33 cellular contexts compared by ENCODE assay signal in genomic region chr17:33196883-33197282, GRCh38.
A peak's percentile ranks its signal among the peaks of the same experiment; 100 is the strongest.
DNase-seq lines count a peak whose midpoint lies in the region; ATAC-seq, FAIRE-seq and TF ChIP-seq lines count a peak whose summit lies in the region.
"Had no signal": no experiment of that assay in that cellular context is flagged by ENCODE, and none has a peak within 500 bp of the region (broad histone marks: within the 10 kb centered on the region; RNA-seq: fewer than 3 reads in every experiment).

No MANE protein-coding gene starts in this region.

- H3K4me3 ChIP-seq in K562 = no peak overlapping the region
- H3K4me3 ChIP-seq: A549; BLaER1; BLaER1 treated with 17β-estradiol and CSF1 and Interleukin-3, amounts not matched to agents 10 nM and 100 nM had no signal

- no peak for TF ChIP-seq RAD21 in K562 (CRISPR knock-in tag; conservative IDR thresholded peaks at IDR 0.05 in 1 of 2, IDR thresholded peaks at IDR 0.05 in 1 of 2)

- no CpG with 5 or more reads among the region's 2 CpGs for WGBS in H9 (ENCODE audit: extremely low coverage, insufficient read length, low lambda C conversion rate)
- WGBS in K562 (ENCODE audit: insufficient coverage, low coverage, missing lambda C conversion rate) = 0% methylated on average over 2 of the region's 2 CpGs

- H3K4ac ChIP-seq in H9 (ENCODE audit: low read depth, low read length) = no peak overlapping the region

- H2BK120ac ChIP-seq in H9 (ENCODE audit: low read depth, low read length, poor library complexity, severe bottlenecking) = no peak overlapping the region

- H3K4me1 Mint-ChIP-seq in H9 = peaks cover 18 to 23% of the 10 kb centered on the region in 2 experiments
- H3K4me1 Mint-ChIP-seq: B cell; CD14-positive monocyte; CD4-positive, alpha-beta memory T cell; CD4-positive, CD25-positive, alpha-beta regulatory T cell; CD8-positive, alpha-beta memory T cell had no signal

- H2AK5ac ChIP-seq in H9 (ENCODE audit: insufficient read length, low read length) = no peak overlapping the region

- BruUV-seq in K562 (replicated peaks; lab: Mats Ljungman, UMichigan) = no TSS peak

- no peaks in the 10 kb centered on the region for H3K79me1 ChIP-seq in H9 (ENCODE audit: insufficient read depth, low read depth, low read length, poor library complexity, severe bottlenecking)

- H2BK5ac ChIP-seq in H9 (ENCODE audit: insufficient read length, low read length) = no peak overlapping the region

- no peak overlapping the region for H3K18ac ChIP-seq in H9 (ENCODE audit: insufficient read length, low read depth, low read length)

- H3K79me2 ChIP-seq in H9 (ENCODE audit: insufficient read depth, low read length) = no peaks in the 10 kb centered on the region
- H3K79me2 ChIP-seq in K562 (ENCODE audit: control insufficient read depth, insufficient read depth, low read length) = no peaks in the 10 kb centered on the region

- H3K23me2 ChIP-seq in H9 (ENCODE audit: insufficient read length, low read depth, low read length, poor library complexity, severe bottlenecking) = no peaks in the 10 kb centered on the region

- H3K36me3 Mint-ChIP-seq in H9 (ENCODE audit: insufficient read depth in 1 of 3, low read depth in 3 of 3) = no peaks in the 10 kb centered on the region
- H3K36me3 Mint-ChIP-seq: CD14-positive monocyte; CD4-positive, alpha-beta memory T cell; CD4-positive, CD25-positive, alpha-beta regulatory T cell; CD8-positive, alpha-beta memory T cell; CD8-positive, alpha-beta T cell had no signal

- in situ Hi-C loops in K562 (cut with MboI) = no loop called here

- no peak overlapping the region for H3K56ac ChIP-seq in H9 (ENCODE audit: insufficient read length, low read depth, low read length)

- H3K4me2 ChIP-seq in H9 (ENCODE audit: insufficient read depth, insufficient read length, low read length) = no peak overlapping the region
- no peak overlapping the region for H3K4me2 ChIP-seq in K562 (ENCODE audit: insufficient read depth, low read length)
- H3K4me2 ChIP-seq: A549; BLaER1; BLaER1 treated with 17β-estradiol and CSF1 and Interleukin-3, amounts not matched to agents 10 nM and 100 nM had no signal

- H3K9me1 ChIP-seq in K562 (ENCODE audit: control insufficient read depth, insufficient read depth, low read length) = no peaks in the 10 kb centered on the region

- H3K27ac ChIP-seq in H9 (ENCODE audit: insufficient read length, low read depth, low read length) = no peak overlapping the region
- no peak overlapping the region for H3K27ac ChIP-seq in K562 (ENCODE audit: extremely low read depth, low read depth, low read length)
- H3K27ac ChIP-seq: 22Rv1; A549; BLaER1; BLaER1 treated with 17β-estradiol and CSF1 and Interleukin-3, amounts not matched to agents 10 nM and 100 nM; C4-2B had no signal

- POLR2A ChIA-PET in K562 (lab: Yijun Ruan, JAX) = no interaction called here

- H4K5ac ChIP-seq in H9 (ENCODE audit: insufficient read length, low read depth, low read length) = no peak overlapping the region

- H2BK20ac ChIP-seq in H9 (ENCODE audit: low read depth, low read length, poor library complexity, severe bottlenecking) = no peak overlapping the region

- H2AFZ ChIP-seq in H9 (ENCODE audit: low read length) (no peak overlapping the region), K562 (ENCODE audit: low read depth, low read length) (no peak overlapping the region)

- DNase-seq in H9 = peak; percentile 10
- no peak for DNase-seq in K562 (ENCODE audit: extremely low read depth in 1 of 4, low spot score in 3 of 4)
- DNase-seq in HCEC 1CT = no peak
- DNase-seq: 8988T; ACHN; AML-193; BE2C; C1 segment of cervical spinal cord; Caco-2; Calu3; CD4-positive, alpha-beta memory T cell; CD4-positive, alpha-beta T cell; CD4-positive, CD25-positive, alpha-beta regulatory T cell; CD8-positive, alpha-beta memory T cell; CD8-positive, alpha-beta T cell; COR-L47; DMS 273 treated with DMSO at 0.1 percent for 48 hours; DMS153; DMS53; DMS79; DMS79 treated with DMSO at 0.1 percent for 48 hours; DND-41; EL had no signal

- H3T11ph ChIP-seq in H9 (ENCODE audit: low read length) = no peak overlapping the region

- H2BK15ac ChIP-seq in H9 (ENCODE audit: low read depth, low read length) = no peak overlapping the region

- no peak for FAIRE-seq in K562 (lab: Jason Lieb, UNC)
- FAIRE-seq: A204.1, A549, D721Med had no signal

- H3K23ac ChIP-seq in H9 (ENCODE audit: insufficient read length, low read depth, low read length) = no peak overlapping the region

- no peak overlapping the region for H2BK12ac ChIP-seq in H9 (ENCODE audit: insufficient read length, low read depth, low read length)

- peaks cover 34% of the 10 kb centered on the region for H3K27me3 ChIP-seq in H9 (ENCODE audit: insufficient read depth, low read length)
- peaks cover 0 to 11% of the 10 kb centered on the region in 2 experiments; a peak in 1 of 5 replicates for H3K27me3 ChIP-seq in K562 (ENCODE audit: control insufficient read depth in 2 of 2, insufficient read depth in 2 of 2, low read length in 2 of 2)
- H3K27me3 ChIP-seq: BLaER1; BLaER1 treated with 17β-estradiol and CSF1 and Interleukin-3, amounts not matched to agents 10 nM and 100 nM had no signal

- no peak for TF ChIP-seq EP300 in K562 (IDR thresholded peaks at IDR 0.05; ENCODE audit: low read length)

- H4K8ac ChIP-seq in H9 (replicated peaks; ENCODE audit: insufficient read length, low read depth, low read length) = no peak overlapping the region

- TF ChIP-seq CTCF in H9 (conservative IDR thresholded peaks at IDR 0.05) (no peak), K562 (IDR thresholded peaks at IDR 0.05 in 2 of 3, conservative IDR thresholded peaks at IDR 0.05 in 1 of 3; ENCODE audit: insufficient read depth in 2 of 3, low read depth in 1 of 3, low read length in 3 of 3) (no peak)

- no peak for TF ChIP-seq POLR2A in K562 (conservative IDR thresholded peaks at IDR 0.05)

- CTCF ChIA-PET in K562 (lab: Yijun Ruan, JAX; ENCODE audit: low intra/inter-chr PET ratio) = no interaction called here

- peaks cover 98% of the 10 kb centered on the region for H3K27me3 Mint-ChIP-seq in H9 (ENCODE audit: low read depth)
- H3K27me3 Mint-ChIP-seq: B cell; CD4-positive, CD25-positive, alpha-beta regulatory T cell had no signal

- H4K91ac ChIP-seq in H9 (ENCODE audit: insufficient read length, low read depth, low read length) = no peak overlapping the region

- intact Hi-C loops in K562 (cut with micrococcal nuclease) = no loop called here

- H4K20me1 ChIP-seq in H9 (ENCODE audit: control insufficient read depth, insufficient read depth, insufficient read length) (no peaks in the 10 kb centered on the region), K562 (replicated peaks; ENCODE audit: control insufficient read depth, insufficient read depth, low read length) (no peaks in the 10 kb centered on the region)
- H4K20me1 ChIP-seq: BLaER1; BLaER1 treated with 17β-estradiol and CSF1 and Interleukin-3, amounts not matched to agents 10 nM and 100 nM had no signal

- H3K36me3 ChIP-seq in K562 (ENCODE audit: control insufficient read depth, insufficient read depth, low read length) = no peaks in the 10 kb centered on the region
- H3K36me3 ChIP-seq: BE2C; BLaER1; BLaER1 treated with 17β-estradiol and CSF1 and Interleukin-3, amounts not matched to agents 10 nM and 100 nM had no signal

- ATAC-seq in K562 = no peak
- ATAC-seq in HG03442 (IDR thresholded peaks at IDR 0.05; ENCODE audit: unreplicated experiment) = no peak
- ATAC-seq: A549; CD8-positive, alpha-beta T cell had no signal

- H3K27ac Mint-ChIP-seq in H9 = no peak overlapping the region
- H3K27ac Mint-ChIP-seq: B cell; CD14-positive monocyte; CD4-positive, alpha-beta memory T cell; CD4-positive, alpha-beta T cell; CD4-positive, CD25-positive, alpha-beta regulatory T cell; CD8-positive, alpha-beta memory T cell; CD8-positive, alpha-beta T cell had no signal

- H3K9me3 Mint-ChIP-seq in H9 = no peaks in the 10 kb centered on the region; a peak in 1 of 5 replicates
- H3K9me3 Mint-ChIP-seq: CD4-positive, alpha-beta T cell; CD8-positive, alpha-beta memory T cell; CD8-positive, alpha-beta T cell had no signal

- H3K4me1 ChIP-seq in H9 (ENCODE audit: insufficient read depth, low read length) = peaks cover 6% of the 10 kb centered on the region; the same call in 1 of the 2 replicates
- no peaks in the 10 kb centered on the region for H3K4me1 ChIP-seq in K562 (replicated peaks in 1 of 2; ENCODE audit: control insufficient read depth in 2 of 2, insufficient read depth in 2 of 2, low read length in 2 of 2)
- H3K4me1 ChIP-seq: BE2C, BLaER1, Caco-2 had no signal

- no peak overlapping the region for H3K14ac ChIP-seq in H9 (ENCODE audit: insufficient read depth, low read length)

- H3K9me3 ChIP-seq in H9 (ENCODE audit: control insufficient read depth, low read depth, low read length) = no peaks in the 10 kb centered on the region
- no peaks in the 10 kb centered on the region for H3K9me3 ChIP-seq in K562 (replicated peaks; ENCODE audit: control insufficient read depth, insufficient read depth, low read depth, low read length)
- H3K9me3 ChIP-seq: A549; BE2C; BLaER1; BLaER1 treated with 17β-estradiol and CSF1 and Interleukin-3, amounts not matched to agents 10 nM and 100 nM; Caco-2 had no signal

- no peak overlapping the region for H3K4me3 Mint-ChIP-seq in H9
- H3K4me3 Mint-ChIP-seq: B cell; CD4-positive, alpha-beta memory T cell; CD4-positive, alpha-beta T cell; CD4-positive, CD25-positive, alpha-beta regulatory T cell; CD8-positive, alpha-beta memory T cell; CD8-positive, alpha-beta T cell had no signal

- no peak overlapping the region for H3K9ac ChIP-seq in H9 (ENCODE audit: extremely low read depth, insufficient read length, low read length)
- H3K9ac ChIP-seq in K562 (ENCODE audit: insufficient read depth in 1 of 2, low read depth in 2 of 2, low read length in 2 of 2) = no peak overlapping the region
- H3K9ac ChIP-seq: BLaER1; BLaER1 treated with 17β-estradiol and CSF1 and Interleukin-3, amounts not matched to agents 10 nM and 100 nM had no signal

TF ChIP-seq in K562, 482 proteins besides CTCF, POLR2A, EP300 and RAD21 (continues in another document):
- TF ChIP-seq RFX5 (IDR thresholded peaks at IDR 0.05; ENCODE audit: low read depth, low read length) = no peak
- no peak for TF ChIP-seq TSC22D4 (tag; IDR thresholded peaks at IDR 0.05)
- no peak for TF ChIP-seq STAG1 (CRISPR knock-in tag; IDR thresholded peaks at IDR 0.05; ENCODE audit: borderline replicate concordance)
- TF ChIP-seq HCFC1 (IDR thresholded peaks at IDR 0.05; ENCODE audit: low read depth, low read length) = no peak
- no peak for TF ChIP-seq CXXC5 (CRISPR knock-in tag; IDR thresholded peaks at IDR 0.05)
- no peak for TF ChIP-seq HDAC1 (IDR thresholded peaks at IDR 0.05)
- TF ChIP-seq ESRRA (IDR thresholded peaks at IDR 0.05; ENCODE audit: borderline replicate concordance, low read depth) = peak; percentile 55; the same call in 1 of the 2 replicates
- TF ChIP-seq SMARCA4 (IDR thresholded peaks at IDR 0.05) = no peak
- no peak for TF ChIP-seq CBX2 (IDR thresholded peaks at IDR 0.05; ENCODE audit: insufficient read depth, low read length, poor library complexity, severe bottlenecking)
- TF ChIP-seq ZNF696 (CRISPR knock-in tag; conservative IDR thresholded peaks at IDR 0.05) = no peak
- no peak for TF ChIP-seq ZNF589 (CRISPR knock-in tag; IDR thresholded peaks at IDR 0.05; ENCODE audit: low read depth)
- no peak for TF ChIP-seq BRD4 (IDR thresholded peaks at IDR 0.05)
